In the genomic region with DNA sequence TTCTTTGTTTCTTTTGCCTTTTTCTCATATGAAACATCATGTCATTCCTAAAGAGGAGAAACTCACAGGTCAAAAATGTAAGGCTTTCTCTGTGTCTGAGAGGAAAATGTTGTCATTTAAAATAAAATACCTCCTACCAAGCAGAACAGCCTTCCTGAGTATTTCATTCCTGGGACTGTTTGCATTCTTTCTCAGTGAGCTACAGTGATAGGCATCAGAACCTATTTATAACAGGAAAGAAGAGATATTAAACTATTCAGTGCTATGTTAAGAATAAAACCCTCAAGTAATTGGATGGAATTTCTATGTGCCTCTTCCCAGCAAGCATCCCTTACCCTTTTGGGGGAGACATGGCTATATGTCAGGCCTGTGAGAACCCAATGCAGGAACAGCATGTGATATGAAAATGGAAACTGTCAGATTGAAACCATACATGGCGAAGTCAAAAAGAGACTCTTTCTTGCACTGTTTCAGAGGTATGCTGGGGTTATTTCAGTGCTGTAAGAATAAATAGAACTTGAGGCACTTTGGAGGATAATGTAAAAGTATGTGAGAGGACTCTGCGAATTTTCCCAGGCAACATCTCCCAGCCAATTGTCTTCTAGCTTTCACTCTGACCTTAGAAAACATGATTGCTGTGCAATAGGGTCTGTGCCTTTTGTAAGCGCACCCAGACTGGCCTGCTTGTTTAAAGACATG, we compare ENCODE assay signal across 1 cellular context.
TF ChIP-seq lines count a peak whose summit lies in the region.

No MANE protein-coding gene starts in this region.

TF ChIP-seq in GM12878, 131 proteins besides CTCF, POLR2A, EP300 and RAD21 (continued from another document):
- no peak for TF ChIP-seq NR2C2 (IDR thresholded peaks at IDR 0.05; ENCODE audit: borderline replicate concordance, control insufficient read depth, insufficient read length, low read depth)
